ENCODE assay signal across 8 cellular contexts in the genomic region with DNA sequence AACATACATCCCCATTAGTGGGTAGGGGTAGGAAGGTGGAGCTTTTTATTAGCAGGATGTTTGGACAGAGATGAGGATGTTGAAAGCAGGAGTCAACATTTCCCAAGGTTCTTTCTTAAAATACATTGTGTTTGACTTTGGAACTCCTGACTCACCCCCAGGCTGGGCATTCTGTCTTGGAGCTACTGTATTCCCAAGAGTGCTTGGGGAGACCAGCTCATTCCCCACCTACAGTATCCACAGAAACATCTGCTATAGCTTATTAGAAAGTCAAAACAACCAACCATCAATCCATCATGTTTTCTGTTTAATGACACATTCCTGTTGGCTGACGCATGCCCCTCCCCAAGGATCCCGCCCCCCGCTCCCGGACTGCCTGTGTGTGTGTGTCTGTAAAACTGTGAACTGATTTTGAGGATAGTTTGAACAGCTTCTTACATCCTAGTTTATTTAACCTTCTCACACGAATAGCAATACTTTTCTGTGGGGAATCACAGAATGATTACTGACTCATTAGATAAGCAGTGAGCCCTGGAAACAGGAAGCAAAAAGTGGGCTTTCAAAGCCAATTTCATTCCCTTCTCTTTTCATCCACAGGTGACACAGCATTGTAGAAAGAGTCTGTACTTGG.
DNase-seq lines count a peak whose midpoint lies in the region; ATAC-seq and TF ChIP-seq lines count a peak whose summit lies in the region.

No MANE protein-coding gene starts in this region.

- H3K9me3 ChIP-seq in ascending aorta, result no peaks in the 10 kb centered on the region

- peaks cover 4 to 16% of the 10 kb centered on the region in 2 donors for H3K4me1 ChIP-seq in ascending aorta

- H3K36me3 ChIP-seq in ascending aorta, result no peaks in the 10 kb centered on the region

- H3K27ac ChIP-seq in ascending aorta, result peak overlapping the region; percentile 67 to 85

- no peaks in the 10 kb centered on the region for H3K36me3 Mint-ChIP-seq in type B pancreatic cell

- intact Hi-C loops in ascending aorta (cut with DNase I), result loop anchor here (2.0 kb wide), 2 partner anchors 41 to 95 kb away; no protein-coding TSS in a partner anchor

- peak overlapping the region; percentile 86 for H3K27ac Mint-ChIP-seq in type B pancreatic cell

- H3K27me3 ChIP-seq in ascending aorta, result no peaks in the 10 kb centered on the region

- H3K9me3 Mint-ChIP-seq in type B pancreatic cell, result no peaks in the 10 kb centered on the region

- DNase-seq in HT1080 (ENCODE audit: low read depth) (peak; percentile 95), ascending aorta (ENCODE audit: low spot score in 2 of 2) (peak; percentile 42 to 92), iris pigment epithelial cell (ENCODE audit: low read depth) (peak; percentile 80), type B pancreatic cell (ENCODE audit: extremely low spot score, unreplicated experiment) (no peak), NCI-H748 (lab: John Stamatoyannopoulos, UW; ENCODE audit: unreplicated experiment) (no peak), NCI-H2081 treated with DMSO at 0.1 percent for 48 hours (lab: John Stamatoyannopoulos, UW) (no peak), nucleus accumbens (lab: John Stamatoyannopoulos, UW) (no peak)

- peaks cover 4% of the 10 kb centered on the region for H3K27me3 Mint-ChIP-seq in type B pancreatic cell

- H3K4me1 Mint-ChIP-seq in type B pancreatic cell (ENCODE audit: unreplicated experiment), result peaks cover 43% of the 10 kb centered on the region

- no peak for TF ChIP-seq CTCF in ascending aorta (IDR thresholded peaks at IDR 0.05)
- TF ChIP-seq CTCF in type B pancreatic cell (conservative IDR thresholded peaks at IDR 0.05), result no peak

- peak overlapping the region; percentile 37 for H3K4me3 Mint-ChIP-seq in type B pancreatic cell

- no peak overlapping the region for H3K4me3 ChIP-seq in ascending aorta

- no peak for ATAC-seq in HG02885 (IDR thresholded peaks at IDR 0.05; ENCODE audit: poor library complexity, unreplicated experiment)

Comparison
In these comparisons a context has a peak if more than half of its experiments do, and no peak if none do; other contexts are left out.
1. DNase-seq: peak in HT1080 (single experiment), ascending aorta (2 of 2) and iris pigment epithelial cell (single experiment); none in type B pancreatic cell (single experiment), NCI-H748 (single experiment), NCI-H2081 treated with DMSO at 0.1 percent for 48 hours (single experiment) and nucleus accumbens (0 of 56).